8 cellular contexts compared by ENCODE assay signal in genomic region chr22:24938741-24939341, GRCh38. TPM values are rescaled to one million over a fixed set of nuclear protein-coding genes. Genes with fewer than 3 reads are reported as not detected.
DNase-seq lines count a peak whose midpoint lies in the region; ATAC-seq, FAIRE-seq and TF ChIP-seq lines count a peak whose summit lies in the region.

No MANE protein-coding gene starts in this region.

- DNase-seq in DMS 273 (lab: John Stamatoyannopoulos, UW; ENCODE audit: unreplicated experiment) (peak; percentile 73), NOMO-1 treated with DMSO at 0.1 percent for 48 hours (lab: John Stamatoyannopoulos, UW; ENCODE audit: unreplicated experiment) (peak; percentile 18), astrocyte of the spinal cord (ENCODE audit: low read depth, low spot score) (peak; percentile 32), kidney (no peak), tibial nerve (ENCODE audit: low spot score in 2 of 2) (peak in 1 of 2 donors; percentile 44)

- H3K9me3 ChIP-seq in HEK293 (ENCODE audit: control insufficient read depth, insufficient read depth, low read depth, low read length), result no peaks in the 10 kb centered on the region
- no peaks in the 10 kb centered on the region for H3K9me3 ChIP-seq in kidney (ENCODE audit: control insufficient read depth in 1 of 2, low read length in 2 of 2)
- H3K9me3 ChIP-seq in tibial nerve, result no peaks in the 10 kb centered on the region

- CTCF ChIA-PET in HEK293 (lab: Yijun Ruan, JAX), result interaction anchor here (0.5 to 7.7 kb wide), 40 partner anchors 10 to 395 kb away, joined by 3 to 300 read pairs (median 5); partner anchors contain the start of genes KIAA1671 and LHFPL7

- in situ Hi-C loops in astrocyte of the spinal cord (cut with HindIII; ENCODE audit: low sequenced_read_pairs), result no loop called here

- TF ChIP-seq CTCF in HEK293 (tag by site-specific recombination; IDR thresholded peaks at IDR 0.05) (peak; percentile 39; the same call in 1 of the 2 replicates), astrocyte of the spinal cord (IDR thresholded peaks at IDR 0.05; ENCODE audit: low read depth, low read length) (peak; percentile 79), kidney (IDR thresholded peaks at IDR 0.05; ENCODE audit: borderline replicate concordance, extremely low read depth, insufficient read depth) (peak; percentile 67), tibial nerve (IDR thresholded peaks at IDR 0.05) (peak; percentile 46 to 68 (median 59))

- H3K27ac ChIP-seq in HEK293 (ENCODE audit: extremely low read depth, low read depth, low read length), result no peak overlapping the region
- no peak overlapping the region for H3K27ac ChIP-seq in kidney (ENCODE audit: low read depth in 2 of 2, low read length in 2 of 2)
- no peak overlapping the region for H3K27ac ChIP-seq in tibial nerve

- POLR2A ChIA-PET in HEK293 (lab: Yijun Ruan, JAX), result no interaction called here

- no peak for ATAC-seq in GM21381 (IDR thresholded peaks at IDR 0.05; ENCODE audit: unreplicated experiment)
- ATAC-seq in GM19395 (IDR thresholded peaks at IDR 0.05; ENCODE audit: unreplicated experiment), result no peak

- H3K27me3 ChIP-seq in tibial nerve, result no peaks in the 10 kb centered on the region

- TF ChIP-seq POLR2A in tibial nerve (IDR thresholded peaks at IDR 0.05), result no peak

- intact Hi-C loops in kidney (cut with DNase I), result no loop called here

- H3K9ac ChIP-seq in kidney (ENCODE audit: low read length in 2 of 2), result no peak overlapping the region

- 16 to 26% methylated on average over 11 of the region's 11 CpGs for WGBS in tibial nerve, 2 donors

- H3K4me1 ChIP-seq in HEK293 (ENCODE audit: control insufficient read depth, insufficient read depth, low read length), result no peaks in the 10 kb centered on the region
- peaks cover 0 to 2% of the 10 kb centered on the region in 2 donors for H3K4me1 ChIP-seq in kidney (ENCODE audit: control insufficient read depth in 1 of 2, insufficient read depth in 1 of 2, low read depth in 1 of 2, low read length in 2 of 2)
- H3K4me1 ChIP-seq in tibial nerve, result no peaks in the 10 kb centered on the region

- no peaks in the 10 kb centered on the region for H3K36me3 ChIP-seq in HEK293 (ENCODE audit: control insufficient read depth in 2 of 2, insufficient read depth in 1 of 2, low read length in 2 of 2)
- no peaks in the 10 kb centered on the region for H3K36me3 ChIP-seq in kidney (ENCODE audit: control insufficient read depth in 1 of 2, insufficient read depth in 2 of 2, low read length in 2 of 2)
- H3K36me3 ChIP-seq in tibial nerve, result no peaks in the 10 kb centered on the region

- H3K4me3 ChIP-seq in HEK293 (ENCODE audit: low read depth, low read length) (no peak overlapping the region), astrocyte of the spinal cord (ENCODE audit: low read depth, low read length) (no peak overlapping the region), kidney (ENCODE audit: low read length in 2 of 2) (no peak overlapping the region), tibial nerve (no peak overlapping the region)

- no peak for FAIRE-seq in kidney (lab: Jason Lieb, UNC)

- no peak for TF ChIP-seq EP300 in tibial nerve (IDR thresholded peaks at IDR 0.05)

TF ChIP-seq in HEK293, 187 proteins besides CTCF, POLR2A, EP300 and RAD21 (continues in another document):
- TF ChIP-seq ZNF2 (tag by site-specific recombination; IDR thresholded peaks at IDR 0.05), result no peak
- no peak for TF ChIP-seq GLIS1 (tag by site-specific recombination; IDR thresholded peaks at IDR 0.05)
- TF ChIP-seq ZNF391 (tag by site-specific recombination; IDR thresholded peaks at IDR 0.05; ENCODE audit: borderline replicate concordance, low read depth), result no peak
- no peak for TF ChIP-seq ZBTB20 (tag by site-specific recombination; IDR thresholded peaks at IDR 0.05)
- TF ChIP-seq ZBTB44 (tag by site-specific recombination; IDR thresholded peaks at IDR 0.05), result no peak
- no peak for TF ChIP-seq ZNF521 (tag by site-specific recombination; IDR thresholded peaks at IDR 0.05)
- no peak for TF ChIP-seq ZNF664 (tag by site-specific recombination; IDR thresholded peaks at IDR 0.05)
- TF ChIP-seq ZNF394 (tag by site-specific recombination; IDR thresholded peaks at IDR 0.05; ENCODE audit: borderline replicate concordance), result peak; percentile 20; the same call in 1 of the 2 replicates
- TF ChIP-seq, protein P1, sequence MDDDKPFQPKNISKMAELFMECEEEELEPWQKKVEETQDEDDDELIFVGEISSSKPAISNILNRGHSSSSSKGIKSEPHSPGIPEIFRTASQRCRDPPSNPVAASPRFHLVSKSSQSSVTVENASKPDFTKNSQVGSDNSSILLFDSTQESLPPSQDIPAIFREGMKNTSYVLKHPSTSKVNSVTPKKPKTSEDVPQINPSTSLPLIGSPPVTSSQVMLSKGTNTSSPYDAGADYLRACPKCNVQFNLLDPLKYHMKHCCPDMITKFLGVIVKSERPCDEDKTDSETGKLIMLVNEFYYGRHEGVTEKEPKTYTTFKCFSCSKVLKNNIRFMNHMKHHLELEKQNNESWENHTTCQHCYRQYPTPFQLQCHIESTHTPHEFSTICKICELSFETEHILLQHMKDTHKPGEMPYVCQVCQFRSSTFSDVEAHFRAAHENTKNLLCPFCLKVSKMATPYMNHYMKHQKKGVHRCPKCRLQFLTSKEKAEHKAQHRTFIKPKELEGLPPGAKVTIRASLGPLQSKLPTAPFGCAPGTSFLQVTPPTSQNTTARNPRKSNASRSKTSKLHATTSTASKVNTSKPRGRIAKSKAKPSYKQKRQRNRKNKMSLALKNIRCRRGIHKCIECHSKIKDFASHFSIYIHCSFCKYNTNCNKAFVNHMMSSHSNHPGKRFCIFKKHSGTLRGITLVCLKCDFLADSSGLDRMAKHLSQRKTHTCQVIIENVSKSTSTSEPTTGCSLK (tag by site-specific recombination; IDR thresholded peaks at IDR 0.05), result no peak
- no peak for TF ChIP-seq MYNN (tag by site-specific recombination; IDR thresholded peaks at IDR 0.05; ENCODE audit: borderline replicate concordance)
- TF ChIP-seq ZNF776 (tag by site-specific recombination; IDR thresholded peaks at IDR 0.05; ENCODE audit: borderline replicate concordance), result no peak
- TF ChIP-seq ZNF768 (tag by site-specific recombination; IDR thresholded peaks at IDR 0.05), result 0 out of 2 replicates have a peak, but pooled peaks have one; percentile 71
- TF ChIP-seq ZNF501 (tag by site-specific recombination; IDR thresholded peaks at IDR 0.05), result no peak
- TF ChIP-seq ZNF426 (tag by site-specific recombination; IDR thresholded peaks at IDR 0.05), result no peak
- TF ChIP-seq MEIS1 (CRISPR knock-in tag; IDR thresholded peaks at IDR 0.05; ENCODE audit: borderline replicate concordance), result no peak
- no peak for TF ChIP-seq ZBTB21 (tag by site-specific recombination; IDR thresholded peaks at IDR 0.05)

RNA-seq across cellular contexts. Expression of gene LHFPL7, which starts 7.7 kb away (rescaled TPM):
- total RNA-seq in kidney, result not detected
- not detected for polyA plus RNA-seq in kidney (ENCODE audit: insufficient read depth, low read depth, low replicate concordance)
- not detected for total RNA-seq in tibial nerve

RNA-seq across cellular contexts. Expression of gene KIAA1671, which starts 13.7 kb away (rescaled TPM):
- total RNA-seq in kidney (65.2 TPM), tibial nerve (10 to 100 TPM; 30.6 to 52.7 (median 39.9) TPM)
- 7.3 TPM for polyA plus RNA-seq in kidney (ENCODE audit: insufficient read depth, low read depth, low replicate concordance)
